Comparison of ENCODE assay signal across 2 cellular contexts in the genomic region with DNA sequence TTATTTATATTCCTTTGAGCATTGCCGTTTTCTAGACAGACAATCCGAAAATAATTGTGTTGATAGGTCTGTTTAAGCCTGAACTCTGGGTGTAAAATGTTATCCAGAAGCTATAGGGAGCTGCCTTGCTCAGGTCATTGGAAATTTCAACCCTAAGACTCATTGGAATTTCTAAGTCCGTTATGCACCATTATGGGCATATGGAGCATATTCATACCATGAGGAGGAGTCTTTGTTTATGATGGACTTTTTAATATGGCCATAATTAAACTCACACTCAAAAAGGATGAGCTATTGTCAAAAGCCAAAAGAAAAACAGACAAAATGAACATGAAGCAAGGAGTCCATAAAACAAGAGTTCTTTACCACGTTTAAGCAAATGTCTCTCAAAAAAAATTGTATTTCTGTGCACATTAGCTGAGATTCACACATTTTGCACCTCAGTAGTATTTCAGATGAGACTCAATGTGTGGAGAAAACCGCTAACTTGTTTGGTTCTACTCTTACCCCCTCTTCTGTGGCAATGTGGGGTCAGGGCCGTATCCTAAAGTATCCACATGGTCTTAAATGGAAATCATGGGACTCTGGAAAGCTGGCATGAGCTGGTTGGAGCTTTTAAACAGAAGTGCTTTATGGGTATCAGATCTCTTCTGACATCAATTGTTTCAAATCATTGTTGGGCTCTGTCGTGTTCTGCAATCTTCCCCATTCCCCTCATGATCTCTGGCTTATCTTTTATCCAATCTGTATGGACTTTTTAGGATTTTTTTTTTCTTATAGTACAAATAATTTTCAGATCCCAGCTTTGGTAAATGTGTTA.
A peak's percentile ranks its signal among the peaks of the same experiment; 100 is the strongest.
TF ChIP-seq lines count a peak whose summit lies in the region.

No MANE protein-coding gene starts in this region.

TF ChIP-seq in GM23338, 12 proteins besides CTCF, POLR2A, EP300 and RAD21:
- TF ChIP-seq, protein P1, sequence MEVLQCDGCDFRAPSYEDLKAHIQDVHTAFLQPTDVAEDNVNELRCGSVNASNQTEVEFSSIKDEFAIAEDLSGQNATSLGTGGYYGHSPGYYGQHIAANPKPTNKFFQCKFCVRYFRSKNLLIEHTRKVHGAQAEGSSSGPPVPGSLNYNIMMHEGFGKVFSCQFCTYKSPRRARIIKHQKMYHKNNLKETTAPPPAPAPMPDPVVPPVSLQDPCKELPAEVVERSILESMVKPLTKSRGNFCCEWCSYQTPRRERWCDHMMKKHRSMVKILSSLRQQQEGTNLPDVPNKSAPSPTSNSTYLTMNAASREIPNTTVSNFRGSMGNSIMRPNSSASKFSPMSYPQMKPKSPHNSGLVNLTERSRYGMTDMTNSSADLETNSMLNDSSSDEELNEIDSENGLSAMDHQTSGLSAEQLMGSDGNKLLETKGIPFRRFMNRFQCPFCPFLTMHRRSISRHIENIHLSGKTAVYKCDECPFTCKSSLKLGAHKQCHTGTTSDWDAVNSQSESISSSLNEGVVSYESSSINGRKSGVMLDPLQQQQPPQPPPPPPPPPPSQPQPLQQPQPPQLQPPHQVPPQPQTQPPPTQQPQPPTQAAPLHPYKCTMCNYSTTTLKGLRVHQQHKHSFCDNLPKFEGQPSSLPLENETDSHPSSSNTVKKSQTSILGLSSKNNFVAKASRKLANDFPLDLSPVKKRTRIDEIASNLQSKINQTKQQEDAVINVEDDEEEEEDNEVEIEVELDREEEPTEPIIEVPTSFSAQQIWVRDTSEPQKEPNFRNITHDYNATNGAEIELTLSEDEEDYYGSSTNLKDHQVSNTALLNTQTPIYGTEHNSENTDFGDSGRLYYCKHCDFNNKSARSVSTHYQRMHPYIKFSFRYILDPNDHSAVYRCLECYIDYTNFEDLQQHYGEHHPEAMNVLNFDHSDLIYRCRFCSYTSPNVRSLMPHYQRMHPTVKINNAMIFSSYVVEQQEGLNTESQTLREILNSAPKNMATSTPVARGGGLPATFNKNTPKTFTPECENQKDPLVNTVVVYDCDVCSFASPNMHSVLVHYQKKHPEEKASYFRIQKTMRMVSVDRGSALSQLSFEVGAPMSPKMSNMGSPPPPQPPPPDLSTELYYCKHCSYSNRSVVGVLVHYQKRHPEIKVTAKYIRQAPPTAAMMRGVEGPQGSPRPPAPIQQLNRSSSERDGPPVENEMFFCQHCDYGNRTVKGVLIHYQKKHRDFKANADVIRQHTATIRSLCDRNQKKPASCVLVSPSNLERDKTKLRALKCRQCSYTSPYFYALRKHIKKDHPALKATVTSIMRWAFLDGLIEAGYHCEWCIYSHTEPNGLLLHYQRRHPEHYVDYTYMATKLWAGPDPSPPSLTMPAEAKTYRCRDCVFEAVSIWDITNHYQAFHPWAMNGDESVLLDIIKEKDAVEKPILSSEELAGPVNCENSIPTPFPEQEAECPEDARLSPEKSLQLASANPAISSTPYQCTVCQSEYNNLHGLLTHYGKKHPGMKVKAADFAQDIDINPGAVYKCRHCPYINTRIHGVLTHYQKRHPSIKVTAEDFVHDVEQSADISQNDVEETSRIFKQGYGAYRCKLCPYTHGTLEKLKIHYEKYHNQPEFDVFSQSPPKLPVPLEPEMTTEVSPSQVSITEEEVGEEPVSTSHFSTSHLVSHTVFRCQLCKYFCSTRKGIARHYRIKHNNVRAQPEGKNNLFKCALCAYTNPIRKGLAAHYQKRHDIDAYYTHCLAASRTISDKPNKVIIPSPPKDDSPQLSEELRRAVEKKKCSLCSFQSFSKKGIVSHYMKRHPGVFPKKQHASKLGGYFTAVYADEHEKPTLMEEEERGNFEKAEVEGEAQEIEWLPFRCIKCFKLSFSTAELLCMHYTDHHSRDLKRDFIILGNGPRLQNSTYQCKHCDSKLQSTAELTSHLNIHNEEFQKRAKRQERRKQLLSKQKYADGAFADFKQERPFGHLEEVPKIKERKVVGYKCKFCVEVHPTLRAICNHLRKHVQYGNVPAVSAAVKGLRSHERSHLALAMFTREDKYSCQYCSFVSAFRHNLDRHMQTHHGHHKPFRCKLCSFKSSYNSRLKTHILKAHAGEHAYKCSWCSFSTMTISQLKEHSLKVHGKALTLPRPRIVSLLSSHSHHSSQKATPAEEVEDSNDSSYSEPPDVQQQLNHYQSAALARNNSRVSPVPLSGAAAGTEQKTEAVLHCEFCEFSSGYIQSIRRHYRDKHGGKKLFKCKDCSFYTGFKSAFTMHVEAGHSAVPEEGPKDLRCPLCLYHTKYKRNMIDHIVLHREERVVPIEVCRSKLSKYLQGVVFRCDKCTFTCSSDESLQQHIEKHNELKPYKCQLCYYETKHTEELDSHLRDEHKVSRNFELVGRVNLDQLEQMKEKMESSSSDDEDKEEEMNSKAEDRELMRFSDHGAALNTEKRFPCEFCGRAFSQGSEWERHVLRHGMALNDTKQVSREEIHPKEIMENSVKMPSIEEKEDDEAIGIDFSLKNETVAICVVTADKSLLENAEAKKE (CRISPR knock-in tag; IDR thresholded peaks at IDR 0.05): no peak
- TF ChIP-seq POLR2AphosphoS5 (IDR thresholded peaks at IDR 0.05; ENCODE audit: low read depth) (peak; percentile 59), JUNB (IDR thresholded peaks at IDR 0.05; ENCODE audit: unreplicated experiment) (no peak), EZH2 (IDR thresholded peaks at IDR 0.05; ENCODE audit: low read depth, unreplicated experiment) (no peak), STAT1 (IDR thresholded peaks at IDR 0.05; ENCODE audit: unreplicated experiment) (no peak)
TF ChIP-seq in GM23338: peak in this region for 1.

TF ChIP-seq in H1, 55 proteins besides CTCF, POLR2A, EP300 and RAD21:
- no peak for TF ChIP-seq SRF (IDR thresholded peaks at IDR 0.05; ENCODE audit: low read depth, low read length)
- TF ChIP-seq SUZ12 (IDR thresholded peaks at IDR 0.05; ENCODE audit: low read length): no peak
- TF ChIP-seq, protein P2, sequence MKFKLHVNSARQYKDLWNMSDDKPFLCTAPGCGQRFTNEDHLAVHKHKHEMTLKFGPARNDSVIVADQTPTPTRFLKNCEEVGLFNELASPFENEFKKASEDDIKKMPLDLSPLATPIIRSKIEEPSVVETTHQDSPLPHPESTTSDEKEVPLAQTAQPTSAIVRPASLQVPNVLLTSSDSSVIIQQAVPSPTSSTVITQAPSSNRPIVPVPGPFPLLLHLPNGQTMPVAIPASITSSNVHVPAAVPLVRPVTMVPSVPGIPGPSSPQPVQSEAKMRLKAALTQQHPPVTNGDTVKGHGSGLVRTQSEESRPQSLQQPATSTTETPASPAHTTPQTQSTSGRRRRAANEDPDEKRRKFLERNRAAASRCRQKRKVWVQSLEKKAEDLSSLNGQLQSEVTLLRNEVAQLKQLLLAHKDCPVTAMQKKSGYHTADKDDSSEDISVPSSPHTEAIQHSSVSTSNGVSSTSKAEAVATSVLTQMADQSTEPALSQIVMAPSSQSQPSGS (IDR thresholded peaks at IDR 0.05; ENCODE audit: low read length): peak; percentile 58
- TF ChIP-seq KDM4A (IDR thresholded peaks at IDR 0.05; ENCODE audit: low read depth, low read length, severe bottlenecking): no peak
- TF ChIP-seq POLR2AphosphoS5 (IDR thresholded peaks at IDR 0.05; ENCODE audit: low read depth, low read length): peak; percentile 52; the same call in 1 of the 2 replicates
- no peak for TF ChIP-seq NANOG (IDR thresholded peaks at IDR 0.05; ENCODE audit: insufficient read depth, low read depth, low read length, poor library complexity, severe bottlenecking)
- TF ChIP-seq, protein P3, sequence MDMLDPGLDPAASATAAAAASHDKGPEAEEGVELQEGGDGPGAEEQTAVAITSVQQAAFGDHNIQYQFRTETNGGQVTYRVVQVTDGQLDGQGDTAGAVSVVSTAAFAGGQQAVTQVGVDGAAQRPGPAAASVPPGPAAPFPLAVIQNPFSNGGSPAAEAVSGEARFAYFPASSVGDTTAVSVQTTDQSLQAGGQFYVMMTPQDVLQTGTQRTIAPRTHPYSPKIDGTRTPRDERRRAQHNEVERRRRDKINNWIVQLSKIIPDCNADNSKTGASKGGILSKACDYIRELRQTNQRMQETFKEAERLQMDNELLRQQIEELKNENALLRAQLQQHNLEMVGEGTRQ (IDR thresholded peaks at IDR 0.05; ENCODE audit: low read length): no peak
- TF ChIP-seq GTF2F1 (IDR thresholded peaks at IDR 0.05; ENCODE audit: borderline replicate concordance, low read depth, low read length): no peak
- no peak for TF ChIP-seq RFX5 (IDR thresholded peaks at IDR 0.05; ENCODE audit: borderline replicate concordance, low read depth, low read length)
- TF ChIP-seq, protein P4, sequence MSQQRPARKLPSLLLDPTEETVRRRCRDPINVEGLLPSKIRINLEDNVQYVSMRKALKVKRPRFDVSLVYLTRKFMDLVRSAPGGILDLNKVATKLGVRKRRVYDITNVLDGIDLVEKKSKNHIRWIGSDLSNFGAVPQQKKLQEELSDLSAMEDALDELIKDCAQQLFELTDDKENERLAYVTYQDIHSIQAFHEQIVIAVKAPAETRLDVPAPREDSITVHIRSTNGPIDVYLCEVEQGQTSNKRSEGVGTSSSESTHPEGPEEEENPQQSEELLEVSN (IDR thresholded peaks at IDR 0.05): no peak
- no peak for TF ChIP-seq TBP (IDR thresholded peaks at IDR 0.05; ENCODE audit: low read depth, low read length)
- no peak for TF ChIP-seq HDAC6 (IDR thresholded peaks at IDR 0.05; ENCODE audit: low read depth, low read length)
